ENCODE assay signal across 27 cellular contexts in genomic region chr10:52956861-52957260, GRCh38.
A peak's percentile ranks its signal among the peaks of the same experiment; 100 is the strongest.
DNase-seq lines count a peak whose midpoint lies in the region; ATAC-seq and TF ChIP-seq lines count a peak whose summit lies in the region.
"Had no signal": no experiment of that assay in that cellular context is flagged by ENCODE, and none has a peak within 500 bp of the region (broad histone marks: within the 10 kb centered on the region; RNA-seq: fewer than 3 reads in every experiment).

No MANE protein-coding gene starts in this region.

- ATAC-seq in GM18867 (IDR thresholded peaks at IDR 0.05; ENCODE audit: unreplicated experiment) (peak; percentile 39), WTC11 (no peak), HG03025 (IDR thresholded peaks at IDR 0.05; ENCODE audit: low FRiP score, unreplicated experiment) (no peak), HG03469 (IDR thresholded peaks at IDR 0.05; ENCODE audit: unreplicated experiment) (no peak)
- no peak for ATAC-seq in activated T-helper 17 cell treated with anti-CD3 and anti-CD28 coated beads, Interleukin-2, amount 50 U/mL, for 72 hours (replicated peaks)
- ATAC-seq: A549; activated CD8-positive, alpha-beta T cell treated with anti-CD3 and anti-CD28 coated beads, Interleukin-2, amount 10 ng/mL, durations not matched to agents 7 days and 5 days; Panc1; psoas muscle had no signal

- POLR2A ChIA-PET in WTC11 (lab: Charles Lee), result no interaction called here

- H3K79me2 ChIP-seq in fibroblast of lung (ENCODE audit: control insufficient read depth, insufficient read depth, low read length), result no peaks in the 10 kb centered on the region

- DNase-seq in WTC11 (ENCODE audit: low spot score) (no peak), fibroblast of lung (ENCODE audit: low read depth in 2 of 2) (peak; percentile 2 to 22), neuronal stem cell (ENCODE audit: low spot score) (no peak), DMS 273 treated with DMSO at 0.1 percent for 48 hours (lab: John Stamatoyannopoulos, UW) (no peak)
- DNase-seq: activated CD4-positive, CD25-positive, alpha-beta regulatory T cell treated with anti-CD3 and anti-CD28 coated beads, Interleukin-2, amount 50 U/mL, for 72 hours; activated CD8-positive, alpha-beta T cell treated with anti-CD3 and anti-CD28 coated beads, Interleukin-2, amount 10 ng/mL, durations not matched to agents 7 days and 5 days; activated gamma-delta T cell treated with Interleukin-2 at 50 U/mL for 16 hours; activated T-cell treated with anti-CD3 and anti-CD28 coated beads for 4 hours; CD8-positive, alpha-beta memory T cell; effector CD8-positive, alpha-beta T cell; GF-D8; glutamatergic neuron; NCI-H146; NCI-H2171; NCI-H524; psoas muscle; SIG-M5 had no signal

- no peak overlapping the region for H2AK5ac ChIP-seq in neuronal stem cell (ENCODE audit: low read depth, low read length)

- no peaks in the 10 kb centered on the region for H3K4me1 ChIP-seq in fibroblast of lung (ENCODE audit: control insufficient read depth, extremely low read depth, insufficient read depth, low read length)
- no peaks in the 10 kb centered on the region for H3K4me1 ChIP-seq in neuronal stem cell (ENCODE audit: control insufficient read depth in 2 of 2, insufficient read depth in 1 of 2, low read depth in 1 of 2, low read length in 2 of 2)
- H3K4me1 ChIP-seq: A549, breast epithelium, psoas muscle had no signal

- TF ChIP-seq CTCF in WTC11 (IDR thresholded peaks at IDR 0.05), result no peak
- no peak for TF ChIP-seq CTCF in fibroblast of lung (conservative IDR thresholded peaks at IDR 0.05 in 1 of 2, IDR thresholded peaks at IDR 0.05 in 1 of 2; ENCODE audit: low read depth in 1 of 2, low read length in 2 of 2)

- H3K27me3 ChIP-seq in fibroblast of lung (ENCODE audit: control insufficient read depth, insufficient read depth, low read length) (no peaks in the 10 kb centered on the region), neuronal stem cell (ENCODE audit: control insufficient read depth in 3 of 3, insufficient read depth in 3 of 3, low read depth in 1 of 3, low read length in 3 of 3) (peaks cover 0 to 7% (median 0%) of the 10 kb centered on the region in 3 experiments)
- H3K27me3 ChIP-seq: breast epithelium, neutrophil had no signal

- H3K4me2 ChIP-seq in fibroblast of lung (ENCODE audit: extremely low read depth, insufficient read depth, low read length), result no peak overlapping the region
- no peak overlapping the region for H3K4me2 ChIP-seq in neuronal stem cell (ENCODE audit: insufficient read depth, low read length, poor library complexity, severe bottlenecking)
- H3K4me2 ChIP-seq: A549, KMS-11 had no signal

- peaks cover 10% of the 10 kb centered on the region for H3K9me3 Mint-ChIP-seq in WTC11
- peaks cover 4% of the 10 kb centered on the region for H3K9me3 Mint-ChIP-seq in activated T-helper 17 cell treated with anti-CD3 and anti-CD28 coated beads, Interleukin-2, amount 50 U/mL, for 72 hours

- H2BK15ac ChIP-seq in neuronal stem cell (ENCODE audit: low read length), result no peak overlapping the region

- H3K14ac ChIP-seq in neuronal stem cell (ENCODE audit: low read length), result no peak overlapping the region

- H3K4me1 Mint-ChIP-seq in WTC11, result peaks cover 27% of the 10 kb centered on the region
- H3K4me1 Mint-ChIP-seq in activated T-helper 17 cell treated with anti-CD3 and anti-CD28 coated beads, Interleukin-2, amount 50 U/mL, for 72 hours, result no peaks in the 10 kb centered on the region
- H3K4me1 Mint-ChIP-seq: B cell; CD8-positive, alpha-beta memory T cell had no signal

- no peak overlapping the region for H2BK120ac ChIP-seq in neuronal stem cell (ENCODE audit: low read depth, low read length)

- H4K91ac ChIP-seq in neuronal stem cell (ENCODE audit: low read depth, low read length, poor library complexity), result no peak overlapping the region

- no peaks in the 10 kb centered on the region for H3K79me1 ChIP-seq in neuronal stem cell (ENCODE audit: low read depth, low read length)

- peaks cover 2% of the 10 kb centered on the region; the same call in 1 of the 2 replicates for H3K27me3 Mint-ChIP-seq in WTC11 (ENCODE audit: low read depth)
- no peaks in the 10 kb centered on the region for H3K27me3 Mint-ChIP-seq in activated T-helper 17 cell treated with anti-CD3 and anti-CD28 coated beads, Interleukin-2, amount 50 U/mL, for 72 hours
- H3K27me3 Mint-ChIP-seq: B cell had no signal

- H3K36me3 ChIP-seq in fibroblast of lung (ENCODE audit: control insufficient read depth, insufficient read depth, low read length) (no peaks in the 10 kb centered on the region), neuronal stem cell (replicated peaks in 1 of 2; ENCODE audit: control insufficient read depth in 2 of 2, insufficient read depth in 2 of 2, low read length in 2 of 2) (no peaks in the 10 kb centered on the region)
- H3K36me3 ChIP-seq: breast epithelium, neutrophil had no signal

- H3K23ac ChIP-seq in neuronal stem cell (ENCODE audit: low read depth, low read length, poor library complexity), result no peak overlapping the region

- no peak overlapping the region for H4K8ac ChIP-seq in neuronal stem cell (ENCODE audit: low read depth, low read length)

- H2AFZ ChIP-seq in fibroblast of lung (ENCODE audit: low read length) (no peak overlapping the region), neuronal stem cell (ENCODE audit: low read length) (peak overlapping the region; percentile 66)

- no peak overlapping the region for H3K9ac ChIP-seq in fibroblast of lung (ENCODE audit: insufficient read depth, low read length)
- H3K9ac ChIP-seq in neuronal stem cell (ENCODE audit: low read depth, low read length, poor library complexity), result no peak overlapping the region
- H3K9ac ChIP-seq: KMS-11 had no signal

- no peaks in the 10 kb centered on the region for H4K20me1 ChIP-seq in fibroblast of lung (ENCODE audit: control insufficient read depth, extremely low read depth, insufficient read depth, low read length)

- H3K36me3 Mint-ChIP-seq in WTC11, result peaks cover 16% of the 10 kb centered on the region
- H3K36me3 Mint-ChIP-seq in activated T-helper 17 cell treated with anti-CD3 and anti-CD28 coated beads, Interleukin-2, amount 50 U/mL, for 72 hours (ENCODE audit: low read depth), result no peaks in the 10 kb centered on the region
- H3K36me3 Mint-ChIP-seq: CD8-positive, alpha-beta memory T cell had no signal

- H2BK5ac ChIP-seq in neuronal stem cell (ENCODE audit: low read length), result no peak overlapping the region

- no peak overlapping the region for H3K4ac ChIP-seq in neuronal stem cell (ENCODE audit: low read length)

- WGBS in neuronal stem cell (ENCODE audit: extremely low coverage in 2 of 2, insufficient read length in 2 of 2, insufficient replicate concordance in 1 of 2), 2 donors, result no CpG with 5 or more reads among the region's 5 CpGs

- no peak overlapping the region for H3K27ac ChIP-seq in fibroblast of lung (ENCODE audit: insufficient read depth, low read length)
- H3K27ac ChIP-seq in neuronal stem cell (replicated peaks; ENCODE audit: low read length), result no peak overlapping the region
- H3K27ac ChIP-seq: A549, breast epithelium, KMS-11, neutrophil, psoas muscle had no signal

- H3K9me3 ChIP-seq in fibroblast of lung (ENCODE audit: control insufficient read depth, insufficient read depth, low read depth, low read length) (no peaks in the 10 kb centered on the region), neuronal stem cell (replicated peaks in 1 of 2; ENCODE audit: control insufficient read depth in 2 of 2, insufficient read depth in 1 of 2, low read depth in 1 of 2, low read length in 2 of 2) (no peaks in the 10 kb centered on the region)
- H3K9me3 ChIP-seq: A549, breast epithelium, neutrophil, psoas muscle had no signal

- H3K18ac ChIP-seq in neuronal stem cell (ENCODE audit: low read length), result no peak overlapping the region

- H3K4me3 Mint-ChIP-seq in WTC11, result no peak overlapping the region
- H3K4me3 Mint-ChIP-seq in activated T-helper 17 cell treated with anti-CD3 and anti-CD28 coated beads, Interleukin-2, amount 50 U/mL, for 72 hours, result no peak overlapping the region
- H3K4me3 Mint-ChIP-seq: activated CD8-positive, alpha-beta T cell treated with anti-CD3 and anti-CD28 coated beads, Interleukin-2, amount 10 ng/mL, durations not matched to agents 7 days and 5 days; B cell; CD8-positive, alpha-beta memory T cell had no signal

- H2BK12ac ChIP-seq in neuronal stem cell (ENCODE audit: low read length), result no peak overlapping the region

- H3K4me3 ChIP-seq in fibroblast of lung (replicated peaks in 1 of 4; ENCODE audit: control extremely low read depth in 1 of 4, insufficient read depth in 1 of 4, low read depth in 3 of 4, low read length in 4 of 4) (no peak overlapping the region), neuronal stem cell (ENCODE audit: low read length in 2 of 2) (no peak overlapping the region)
- H3K4me3 ChIP-seq: A549, breast epithelium, psoas muscle had no signal

- CTCF ChIA-PET in WTC11 (lab: Charles Lee), result no interaction called here

- 0 out of 2 replicates have a peak overlapping the region, but pooled peaks have one; percentile 58 for H3K27ac Mint-ChIP-seq in WTC11
- H3K27ac Mint-ChIP-seq in activated T-helper 17 cell treated with anti-CD3 and anti-CD28 coated beads, Interleukin-2, amount 50 U/mL, for 72 hours, result no peak overlapping the region
- H3K27ac Mint-ChIP-seq: activated CD8-positive, alpha-beta T cell treated with anti-CD3 and anti-CD28 coated beads, Interleukin-2, amount 10 ng/mL, durations not matched to agents 7 days and 5 days; B cell; CD8-positive, alpha-beta memory T cell had no signal

TF ChIP-seq in WTC11, 78 proteins besides CTCF, POLR2A, EP300 and RAD21 (continues in another document):
- TF ChIP-seq ZNF512 (CRISPR knock-in tag; IDR thresholded peaks at IDR 0.05; ENCODE audit: borderline replicate concordance), result no peak

Comparison
In these comparisons a context has a peak if more than half of its experiments do, and no peak if none do; other contexts are left out.
1. DNase-seq: peak in fibroblast of lung (2 of 2); none in WTC11 (single experiment), neuronal stem cell (single experiment) and DMS 273 treated with DMSO at 0.1 percent for 48 hours (single experiment).